Comparison of ENCODE assay signal across 19 cellular contexts in the genomic region with DNA sequence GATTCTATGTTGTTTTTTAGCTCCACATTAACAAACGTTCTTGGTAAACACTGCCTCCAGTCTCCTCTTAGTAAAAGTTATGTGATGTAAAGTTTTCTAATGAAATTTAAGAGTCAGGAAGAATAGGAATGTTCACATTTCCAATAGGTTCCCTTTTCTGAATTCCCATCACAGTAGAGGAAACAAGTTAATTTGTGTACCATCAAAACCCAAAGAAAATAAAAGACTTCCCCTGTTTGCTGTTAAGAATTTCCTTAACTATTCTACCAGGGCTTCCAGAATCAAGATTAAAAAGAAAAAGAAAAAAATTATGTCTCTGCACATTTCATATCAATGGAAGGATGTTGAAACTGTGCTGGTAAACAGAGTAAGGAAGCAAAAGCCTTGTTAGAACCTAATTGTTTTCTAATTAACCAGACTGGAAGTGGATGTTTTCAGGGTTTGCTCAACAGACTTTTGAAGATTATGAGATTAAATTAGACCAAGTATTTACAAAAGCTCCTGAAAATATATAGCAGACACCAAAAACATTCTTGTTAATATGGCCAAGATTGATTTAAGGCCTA. TPM values are rescaled to one million over a fixed set of nuclear protein-coding genes. Genes with fewer than 3 reads are reported as not detected.
"Had no signal": no experiment of that assay in that cellular context is flagged by ENCODE, and none has a peak within 500 bp of the region (broad histone marks: within the 10 kb centered on the region; RNA-seq: fewer than 3 reads in every experiment).

No MANE protein-coding gene starts in this region.

- H3K4me1 ChIP-seq: colonic mucosa, psoas muscle, suprapubic skin, thyroid gland had no signal

- H3K4me3 ChIP-seq: colonic mucosa, psoas muscle, sigmoid colon, suprapubic skin, thyroid gland had no signal

- H3K9me3 ChIP-seq: colonic mucosa, psoas muscle, sigmoid colon, suprapubic skin, thyroid gland had no signal

- H3K27ac ChIP-seq: colonic mucosa, psoas muscle, suprapubic skin, thyroid gland had no signal

- H3K27me3 ChIP-seq: colonic mucosa, sigmoid colon, suprapubic skin, thyroid gland had no signal

- FAIRE-seq: frontal cortex, keratinocyte, small intestine, urothelium cell line had no signal

- DNase-seq: colonic mucosa; effector CD4-positive, alpha-beta T cell; endodermal cell; immature natural killer cell; mammary epithelial cell; naive thymus-derived CD4-positive, alpha-beta T cell; nephron progenitor cell; psoas muscle; sigmoid colon; small intestine; stimulated activated CD4-positive, alpha-beta T cell treated with anti-CD3 and anti-CD28 coated beads, Interleukin-2, amount 100 ng/mL, for 48 hours; stimulated activated naive CD4-positive, alpha-beta T cell treated with Interleukin-2 at 50 U/mL for 16 hours; thyroid gland had no signal

- ATAC-seq: esophagus mucosa; naive thymus-derived CD4-positive, alpha-beta T cell; psoas muscle had no signal

- H3K36me3 ChIP-seq: colonic mucosa, sigmoid colon, suprapubic skin, thyroid gland had no signal

RNA-seq across cellular contexts. Expression of a gene that starts 43.4 kb away (rescaled TPM):
- total RNA-seq: mononuclear cell; naive thymus-derived CD4-positive, alpha-beta T cell had no signal
- polyA plus RNA-seq: immature natural killer cell; naive thymus-derived CD4-positive, alpha-beta T cell had no signal
